ENCODE assay signal across 8 cellular contexts in genomic region chr3:39153977-39154299, GRCh38. TPM values are rescaled to one million over a fixed set of nuclear protein-coding genes. Genes with fewer than 3 reads are reported as not detected.
DNase-seq lines count a peak whose midpoint lies in the region; ATAC-seq and TF ChIP-seq lines count a peak whose summit lies in the region.

No MANE protein-coding gene starts in this region.

- ATAC-seq in left ventricle myocardium superior: no peak
- no peak for ATAC-seq in GM19324 (IDR thresholded peaks at IDR 0.05; ENCODE audit: low FRiP score, unreplicated experiment)

- no peak overlapping the region for H3K9ac ChIP-seq in muscle layer of colon (ENCODE audit: low read length)

- in situ Hi-C loops in GM13977 (cut with MboI; ENCODE audit: low pct_unique_long_range_greater_than_20kb, low sequenced_read_pairs, unreplicated experiment): no loop called here

- H3K4me1 ChIP-seq in left ventricle myocardium inferior: peaks cover 58% of the 10 kb centered on the region
- peaks cover 38% of the 10 kb centered on the region for H3K4me1 ChIP-seq in muscle layer of colon (ENCODE audit: insufficient read depth, low read length)

- H3K27ac ChIP-seq in left ventricle myocardium inferior (replicated peaks) (peak overlapping the region; percentile 100), caudate nucleus (ENCODE audit: low read depth, low read length) (peak overlapping the region; percentile 85), muscle layer of colon (ENCODE audit: low read depth, low read length) (peak overlapping the region; percentile 74)

- no peaks in the 10 kb centered on the region for H3K9me3 ChIP-seq in left ventricle myocardium inferior (replicated peaks)
- no peaks in the 10 kb centered on the region for H3K9me3 ChIP-seq in muscle layer of colon (ENCODE audit: low read length)

- peak overlapping the region; percentile 96 for H3K4me3 ChIP-seq in left ventricle myocardium inferior
- peak overlapping the region in 1 of 2 donors; percentile 35 for H3K4me3 ChIP-seq in muscle layer of colon (ENCODE audit: low read depth in 1 of 2, low read length in 2 of 2)

- H3K36me3 ChIP-seq in left ventricle myocardium inferior: no peaks in the 10 kb centered on the region
- no peaks in the 10 kb centered on the region for H3K36me3 ChIP-seq in muscle layer of colon (ENCODE audit: insufficient read depth, low read length)

- intact Hi-C loops in left ventricle myocardium inferior (cut with micrococcal nuclease): no loop called here
- intact Hi-C loops in left ventricle myocardium superior (cut with micrococcal nuclease): no loop called here

- H3K27me3 ChIP-seq in left ventricle myocardium inferior (ENCODE audit: low read depth) (no peaks in the 10 kb centered on the region), muscle layer of colon (ENCODE audit: control insufficient read depth in 1 of 2, insufficient read depth in 2 of 2, low read length in 2 of 2) (no peaks in the 10 kb centered on the region)

- TF ChIP-seq CTCF in left ventricle myocardium inferior (IDR thresholded peaks at IDR 0.05; ENCODE audit: borderline replicate concordance) (peak; percentile 18), GM13977 (IDR thresholded peaks at IDR 0.05; ENCODE audit: extremely low read depth, insufficient read depth, missing control alignments) (no peak)

- DNase-seq in left ventricle myocardium inferior (no peak), left ventricle myocardium superior (no peak), caudate nucleus (lab: John Stamatoyannopoulos, UW) (no peak), ecto neural progenitor cell (ENCODE audit: low spot score) (no peak), GM13977 (ENCODE audit: low spot score) (no peak), COR-L47 (lab: John Stamatoyannopoulos, UW) (no peak)

RNA-seq across cellular contexts. Expression of gene CSRNP1, which starts 0.5 kb away (rescaled TPM):
- total RNA-seq in left ventricle myocardium inferior: 12.1 TPM
- 11.2 TPM for total RNA-seq in left ventricle myocardium superior

RNA-seq across cellular contexts. Expression of gene XIRP1, which starts 38.5 kb away (rescaled TPM):
- 386 TPM for total RNA-seq in left ventricle myocardium inferior
- total RNA-seq in left ventricle myocardium superior: 263 TPM

RNA-seq across cellular contexts. Expression of gene TTC21A, which starts 46.5 kb away (rescaled TPM):
- 2.1 TPM for total RNA-seq in left ventricle myocardium inferior
- 1.1 TPM for total RNA-seq in left ventricle myocardium superior

RNA-seq across cellular contexts. Expression of gene GORASP1, which starts 46.5 kb away (rescaled TPM):
- total RNA-seq in left ventricle myocardium inferior: 54.0 TPM
- 50.6 TPM for total RNA-seq in left ventricle myocardium superior
